In genomic region chr14:74981833-74982232, GRCh38 we compare ENCODE assay signal across 18 cellular contexts. TPM values are rescaled to one million over a fixed set of nuclear protein-coding genes. Genes with fewer than 3 reads are reported as not detected.
DNase-seq lines count a peak whose midpoint lies in the region; ATAC-seq, FAIRE-seq and TF ChIP-seq lines count a peak whose summit lies in the region.
"Had no signal": no experiment of that assay in that cellular context is flagged by ENCODE, and none has a peak within 500 bp of the region (broad histone marks: within the 10 kb centered on the region; RNA-seq: fewer than 3 reads in every experiment).

No MANE protein-coding gene starts in this region.

- H3K9me3 ChIP-seq in heart right ventricle (no peaks in the 10 kb centered on the region), right cardiac atrium (ENCODE audit: control insufficient read depth, low read length) (no peaks in the 10 kb centered on the region), neuronal stem cell (replicated peaks in 1 of 2; ENCODE audit: control insufficient read depth in 2 of 2, insufficient read depth in 1 of 2, low read depth in 1 of 2, low read length in 2 of 2) (no peaks in the 10 kb centered on the region), tibial artery (no peaks in the 10 kb centered on the region), kidney (ENCODE audit: control insufficient read depth in 1 of 2, low read length in 2 of 2) (no peaks in the 10 kb centered on the region)
- H3K9me3 ChIP-seq: MG63 had no signal

- H3K4me1 Mint-ChIP-seq in chondrocyte (ENCODE audit: low read depth) = peaks cover 68% of the 10 kb centered on the region
- H3K4me1 Mint-ChIP-seq: CD14-positive monocyte had no signal

- H2BK120ac ChIP-seq in neuronal stem cell (ENCODE audit: low read depth, low read length) = no peak overlapping the region

- H3K27me3 Mint-ChIP-seq in chondrocyte (ENCODE audit: low read depth) = no peaks in the 10 kb centered on the region

- H3K4ac ChIP-seq in neuronal stem cell (ENCODE audit: low read length) = no peak overlapping the region

- no peak overlapping the region for H2BK12ac ChIP-seq in neuronal stem cell (ENCODE audit: low read length)

- peaks cover 0 to 70% (median 18%) of the 10 kb centered on the region in 9 donors for H3K4me1 ChIP-seq in heart right ventricle
- H3K4me1 ChIP-seq in right cardiac atrium (ENCODE audit: control insufficient read depth, insufficient read depth, low read length) = peaks cover 4% of the 10 kb centered on the region
- peaks cover 37 to 39% of the 10 kb centered on the region in 2 donors for H3K4me1 ChIP-seq in neuronal stem cell (ENCODE audit: control insufficient read depth in 2 of 2, insufficient read depth in 1 of 2, low read depth in 1 of 2, low read length in 2 of 2)
- H3K4me1 ChIP-seq in tibial artery = peaks cover 5 to 98% (median 80%) of the 10 kb centered on the region in 4 donors
- H3K4me1 ChIP-seq in kidney (ENCODE audit: control insufficient read depth in 1 of 2, insufficient read depth in 1 of 2, low read depth in 1 of 2, low read length in 2 of 2) = peaks cover 0 to 4% of the 10 kb centered on the region in 2 donors

- H3K9ac ChIP-seq in neuronal stem cell (ENCODE audit: low read depth, low read length, poor library complexity) (no peak overlapping the region), kidney (ENCODE audit: low read length in 2 of 2) (no peak overlapping the region)

- peak overlapping the region; percentile 48 for H2AK5ac ChIP-seq in neuronal stem cell (ENCODE audit: low read depth, low read length)

- no peak for TF ChIP-seq CTCF in heart right ventricle (IDR thresholded peaks at IDR 0.05)
- TF ChIP-seq CTCF in chondrocyte (IDR thresholded peaks at IDR 0.05) = no peak
- TF ChIP-seq CTCF in tibial artery (IDR thresholded peaks at IDR 0.05) = no peak
- no peak for TF ChIP-seq CTCF in kidney (IDR thresholded peaks at IDR 0.05; ENCODE audit: borderline replicate concordance, extremely low read depth, insufficient read depth)

- no peak overlapping the region for H3K23ac ChIP-seq in neuronal stem cell (ENCODE audit: low read depth, low read length, poor library complexity)

- H3K4me2 ChIP-seq in neuronal stem cell (ENCODE audit: insufficient read depth, low read length, poor library complexity, severe bottlenecking) = no peak overlapping the region

- H3K36me3 Mint-ChIP-seq in chondrocyte (ENCODE audit: low read depth) = no peaks in the 10 kb centered on the region
- H3K36me3 Mint-ChIP-seq: CD14-positive monocyte had no signal

- no peak overlapping the region for H3K4me3 Mint-ChIP-seq in chondrocyte (ENCODE audit: unreplicated experiment)
- H3K4me3 Mint-ChIP-seq: CD14-positive monocyte had no signal

- H3K27ac ChIP-seq in heart right ventricle (peak overlapping the region in 7 of 10 donors; percentile 6 to 58 (median 47)), right cardiac atrium (ENCODE audit: low read length) (no peak overlapping the region), neuronal stem cell (replicated peaks; ENCODE audit: low read length) (no peak overlapping the region), tibial artery (peak overlapping the region; percentile 80 to 94), kidney (ENCODE audit: low read depth in 2 of 2, low read length in 2 of 2) (peak overlapping the region in 1 of 2 donors; percentile 55)

- no peak overlapping the region for H2BK5ac ChIP-seq in neuronal stem cell (ENCODE audit: low read length)

- H3K9me3 Mint-ChIP-seq in chondrocyte (ENCODE audit: low read depth) = no peaks in the 10 kb centered on the region
- H3K9me3 Mint-ChIP-seq: CD14-positive monocyte had no signal

- WGBS in heart right ventricle, 2 donors = 85 to 87% methylated on average over 5 of the region's 5 CpGs
- WGBS in right cardiac atrium = 68% methylated on average over 5 of the region's 5 CpGs
- WGBS in neuronal stem cell (ENCODE audit: extremely low coverage in 2 of 2, insufficient read length in 2 of 2, insufficient replicate concordance in 1 of 2), 2 donors = no CpG with 5 or more reads among the region's 5 CpGs

- ATAC-seq in heart right ventricle = no peak
- no peak for ATAC-seq in right cardiac atrium
- ATAC-seq: HepG2 had no signal

- H3K36me3 ChIP-seq in heart right ventricle = no peaks in the 10 kb centered on the region
- no peaks in the 10 kb centered on the region for H3K36me3 ChIP-seq in neuronal stem cell (replicated peaks in 1 of 2; ENCODE audit: control insufficient read depth in 2 of 2, insufficient read depth in 2 of 2, low read length in 2 of 2)
- no peaks in the 10 kb centered on the region for H3K36me3 ChIP-seq in tibial artery
- H3K36me3 ChIP-seq in kidney (ENCODE audit: control insufficient read depth in 1 of 2, insufficient read depth in 2 of 2, low read length in 2 of 2) = no peaks in the 10 kb centered on the region
- H3K36me3 ChIP-seq: MG63 had no signal

- no peak overlapping the region for H2BK15ac ChIP-seq in neuronal stem cell (ENCODE audit: low read length)

- no peak for FAIRE-seq in kidney (lab: Jason Lieb, UNC)
- FAIRE-seq: GM12878, HepG2 had no signal

- H3K27me3 ChIP-seq in heart right ventricle (no peaks in the 10 kb centered on the region), right cardiac atrium (ENCODE audit: control insufficient read depth, insufficient read depth) (no peaks in the 10 kb centered on the region), neuronal stem cell (ENCODE audit: control insufficient read depth in 3 of 3, insufficient read depth in 3 of 3, low read depth in 1 of 3, low read length in 3 of 3) (no peaks in the 10 kb centered on the region), tibial artery (no peaks in the 10 kb centered on the region)
- H3K27me3 ChIP-seq: MG63 had no signal

- no peak overlapping the region for H3K14ac ChIP-seq in neuronal stem cell (ENCODE audit: low read length)

- H4K8ac ChIP-seq in neuronal stem cell (ENCODE audit: low read depth, low read length) = no peak overlapping the region

- no peak overlapping the region for H2AFZ ChIP-seq in neuronal stem cell (ENCODE audit: low read length)

- intact Hi-C loops in heart right ventricle (cut with DNase I) = no loop called here
- intact Hi-C loops in right cardiac atrium (cut with DNase I) = no loop called here
- intact Hi-C loops in tibial artery (cut with DNase I; ENCODE audit: low total_unique reads) = loop anchor here (5.0 kb wide), 1 partner anchor 295 kb away; the partner anchor contains the start of gene FOS
- intact Hi-C loops in kidney (cut with DNase I) = no loop called here

- peak overlapping the region; percentile 96 for H3K27ac Mint-ChIP-seq in chondrocyte (ENCODE audit: unreplicated experiment)
- H3K27ac Mint-ChIP-seq: CD14-positive monocyte had no signal

- H3K4me3 ChIP-seq in heart right ventricle = no peak overlapping the region
- H3K4me3 ChIP-seq in right cardiac atrium (ENCODE audit: low read length) = no peak overlapping the region
- H3K4me3 ChIP-seq in neuronal stem cell (ENCODE audit: low read length in 2 of 2) = no peak overlapping the region
- no peak overlapping the region for H3K4me3 ChIP-seq in tibial artery
- H3K4me3 ChIP-seq in kidney (ENCODE audit: low read length in 2 of 2) = no peak overlapping the region
- H3K4me3 ChIP-seq: GM12878, MG63 had no signal

- H4K91ac ChIP-seq in neuronal stem cell (ENCODE audit: low read depth, low read length, poor library complexity) = no peak overlapping the region

- H3K79me1 ChIP-seq in neuronal stem cell (ENCODE audit: low read depth, low read length) = no peaks in the 10 kb centered on the region

- DNase-seq in heart right ventricle (no peak), right cardiac atrium (no peak), chondrocyte (ENCODE audit: low spot score) (no peak), neuronal stem cell (ENCODE audit: low spot score) (no peak), tibial artery (peak in 1 of 2 donors; percentile 64), HT-29 (ENCODE audit: low spot score) (no peak), NCI-H1105 (lab: John Stamatoyannopoulos, UW) (no peak), kidney (no peak)
- DNase-seq: 8988T, NCI-H1105 treated with DMSO at 0.1 percent for 48 hours, NCI-H187, NCI-H446 treated with DMSO at 0.1 percent for 48 hours, NCI-H748 treated with DMSO at 0.1 percent for 48 hours, Right ventricle myocardium superior had no signal

- H3K18ac ChIP-seq in neuronal stem cell (ENCODE audit: low read length) = no peak overlapping the region

RNA-seq across cellular contexts. Expression of gene EIF2B2, which starts 20.9 kb away (rescaled TPM):
- total RNA-seq in heart right ventricle = 10 to 100 TPM; 25.9 to 44.5 (median 31.5) TPM
- polyA plus RNA-seq in heart right ventricle = 10 to 100 TPM; 14.3 to 60.4 TPM
- total RNA-seq in right cardiac atrium = 10 to 100 TPM; 29.4 to 39.9 (median 35.9) TPM
- polyA plus RNA-seq in right cardiac atrium = 25.9 TPM
- total RNA-seq in chondrocyte = 35.7 to 38.4 TPM (median 37.1 TPM) in 3 replicates
- polyA plus RNA-seq in neuronal stem cell (2013, experiment 1 of 2) = 27.5 TPM
- polyA plus RNA-seq in neuronal stem cell (2013, experiment 2 of 2) = 27.3 TPM
- total RNA-seq in HT-29 (2014; rRNA removed; shearing (Covaris generic)) = 57.0 and 70.2 TPM in 2 replicates
- total RNA-seq in kidney = 44.0 TPM
- polyA plus RNA-seq in kidney (ENCODE audit: insufficient read depth, low read depth, low replicate concordance) = 60.6 TPM

RNA-seq across cellular contexts. Expression of gene PGF, which starts 26.4 kb away (rescaled TPM):
- total RNA-seq in heart right ventricle = 10 to 100 TPM in 1 of 10 donors, 1 to 10 TPM in 9; 2.1 to 22.5 (median 6.1) TPM
- polyA plus RNA-seq in heart right ventricle = 10 to 100 TPM in 1 of 2 donors, 1 to 10 TPM in 1; 6.8 to 12.2 TPM
- total RNA-seq in right cardiac atrium = 1 to 10 TPM; 2.9 to 5.9 (median 4.1) TPM
- polyA plus RNA-seq in right cardiac atrium = 4.3 TPM
- total RNA-seq in chondrocyte = 2.0 to 3.2 TPM (median 2.3 TPM) in 3 replicates
- polyA plus RNA-seq in neuronal stem cell (2013, experiment 1 of 2) = 0.53 TPM
- polyA plus RNA-seq in neuronal stem cell (2013, experiment 2 of 2) = 0.69 TPM
- 1.5 and 1.8 TPM in 2 replicates for total RNA-seq in HT-29 (2014; rRNA removed; shearing (Covaris generic))
- 9.3 TPM for total RNA-seq in kidney
- 12.1 TPM for polyA plus RNA-seq in kidney (ENCODE audit: insufficient read depth, low read depth, low replicate concordance)
- polyA plus RNA-seq: CD14-positive monocyte had no signal

RNA-seq across cellular contexts. Expression of gene RPS6KL1, which starts 58.8 kb away (rescaled TPM):
- 10 to 100 TPM; 14.5 to 27.0 (median 21.9) TPM for total RNA-seq in heart right ventricle
- 10 to 100 TPM; 10.3 to 27.1 TPM for polyA plus RNA-seq in heart right ventricle
- total RNA-seq in right cardiac atrium = 10 to 100 TPM; 13.9 to 20.7 (median 17.3) TPM
- polyA plus RNA-seq in right cardiac atrium = 10.5 TPM
- total RNA-seq in chondrocyte = 0.82 to 6.5 TPM (median 5.8 TPM) in 3 replicates
- 4.4 TPM for polyA plus RNA-seq in neuronal stem cell (2013, experiment 1 of 2)
- 4.9 TPM for polyA plus RNA-seq in neuronal stem cell (2013, experiment 2 of 2)
- total RNA-seq in HT-29 (2014; rRNA removed; shearing (Covaris generic)) = 9.4 and 17.4 TPM in 2 replicates
- total RNA-seq in kidney = 7.9 TPM
- polyA plus RNA-seq in kidney (ENCODE audit: insufficient read depth, low read depth, low replicate concordance) = 3.7 TPM
- polyA plus RNA-seq: CD14-positive monocyte had no signal

Comparison
In these comparisons a context has a peak if more than half of its experiments do, and no peak if none do; other contexts are left out.
1. H3K27ac ChIP-seq: peak in heart right ventricle (7 of 10) and tibial artery (2 of 2); none in right cardiac atrium (single experiment) and neuronal stem cell (single experiment).